9 cellular contexts compared by ENCODE assay signal in genomic region chr1:50368179-50369007, GRCh38. TPM values are rescaled to one million over a fixed set of nuclear protein-coding genes. Genes with fewer than 3 reads are reported as not detected.
DNase-seq lines count a peak whose midpoint lies in the region; ATAC-seq and TF ChIP-seq lines count a peak whose summit lies in the region.
"Had no signal": no experiment of that assay in that cellular context is flagged by ENCODE, and none has a peak within 500 bp of the region (broad histone marks: within the 10 kb centered on the region; RNA-seq: fewer than 3 reads in every experiment).

No MANE protein-coding gene starts in this region.

- H3K18ac ChIP-seq in mesenchymal stem cell (ENCODE audit: low read depth in 1 of 2, low read length in 2 of 2), result no peak overlapping the region

- no peak overlapping the region for H3K14ac ChIP-seq in mesenchymal stem cell (ENCODE audit: low read length in 2 of 2)

- H3K4me3 ChIP-seq in PC-9, result no peak overlapping the region
- H3K4me3 ChIP-seq in colonic mucosa, result no peak overlapping the region
- H3K4me3 ChIP-seq in mesenchymal stem cell (ENCODE audit: insufficient read depth in 1 of 2, low read depth in 1 of 2, low read length in 2 of 2), result peak overlapping the region in 1 of 2 experiments; percentile 64
- no peak overlapping the region for H3K4me3 ChIP-seq in tibial nerve

- TF ChIP-seq CTCF in PC-9 (conservative IDR thresholded peaks at IDR 0.05) (peak; percentile 83), colonic mucosa (IDR thresholded peaks at IDR 0.05) (peak; percentile 58), tibial nerve (IDR thresholded peaks at IDR 0.05) (peak; percentile 44 to 72 (median 71))

- no peak overlapping the region for H2AK5ac ChIP-seq in mesenchymal stem cell (ENCODE audit: low read length, severe bottlenecking)

- H3K36me3 ChIP-seq in PC-9 (ENCODE audit: low read depth) (no peaks in the 10 kb centered on the region), colonic mucosa (no peaks in the 10 kb centered on the region), mesenchymal stem cell (ENCODE audit: control insufficient read depth in 1 of 2, insufficient read depth in 2 of 2, low read depth in 1 of 2, low read length in 2 of 2) (no peaks in the 10 kb centered on the region), tibial nerve (no peaks in the 10 kb centered on the region)

- no peaks in the 10 kb centered on the region for H3K9me2 ChIP-seq in PC-9 (ENCODE audit: insufficient read depth)

- H2AFZ ChIP-seq in PC-9, result no peak overlapping the region
- no peak overlapping the region for H2AFZ ChIP-seq in mesenchymal stem cell (ENCODE audit: low read depth, low read length)

- H2BK15ac ChIP-seq in mesenchymal stem cell (ENCODE audit: low read depth, poor library complexity, severe bottlenecking), result no peak overlapping the region

- peak; percentile 52 for ATAC-seq in HG03159 (IDR thresholded peaks at IDR 0.05; ENCODE audit: unreplicated experiment)

- no peak overlapping the region for H4K8ac ChIP-seq in mesenchymal stem cell (ENCODE audit: low read length)

- H3K4me1 ChIP-seq in PC-9 (replicated peaks; ENCODE audit: insufficient read depth) (no peaks in the 10 kb centered on the region), colonic mucosa (no peaks in the 10 kb centered on the region), mesenchymal stem cell (ENCODE audit: control insufficient read depth, insufficient read depth, low read depth, low read length) (peaks cover 2% of the 10 kb centered on the region), tibial nerve (peaks cover 0 to 7% (median 0%) of the 10 kb centered on the region in 4 donors)

- no peak overlapping the region for H3K23ac ChIP-seq in mesenchymal stem cell (ENCODE audit: low read length in 2 of 2)

- H2BK120ac ChIP-seq in mesenchymal stem cell (ENCODE audit: low read depth, low read length), result no peak overlapping the region

- WGBS in mesenchymal stem cell, result 27% methylated on average over 29 of the region's 31 CpGs
- WGBS in tibial nerve, 2 donors, result 16 to 22% methylated on average over 29 to 31 of the region's 31 CpGs

- H3K4me2 ChIP-seq in PC-9 (no peak overlapping the region), mesenchymal stem cell (ENCODE audit: low read length, poor library complexity, severe bottlenecking) (peak overlapping the region; percentile 6)

- H3K27ac ChIP-seq in PC-9 (no peak overlapping the region), colonic mucosa (no peak overlapping the region), mesenchymal stem cell (ENCODE audit: low read length, poor library complexity, severe bottlenecking) (no peak overlapping the region), tibial nerve (no peak overlapping the region)

- TF ChIP-seq EP300 in tibial nerve (IDR thresholded peaks at IDR 0.05), result no peak

- no peaks in the 10 kb centered on the region for H3K79me1 ChIP-seq in mesenchymal stem cell (replicated peaks; ENCODE audit: low read length, poor library complexity, severe bottlenecking)

- intact Hi-C loops in PC-9 (cut with micrococcal nuclease; ENCODE audit: unreplicated experiment) (loop anchor here (1.0 to 10.0 kb wide), 4 partner anchors 237 to 820 kb away; no protein-coding TSS in a partner anchor), colonic mucosa (cut with DNase I) (loop anchor here (1.0 kb wide), 1 partner anchor 237 kb away; no protein-coding TSS in a partner anchor)

- DNase-seq in NCI-H446 (lab: John Stamatoyannopoulos, UW) (peak; percentile 46 to 64), NCI-H446 treated with DMSO at 0.1 percent for 48 hours (lab: John Stamatoyannopoulos, UW) (no peak), PC-9 (peak in 1 of 2 experiments; percentile 23), colonic mucosa (peak; percentile 48), mesenchymal stem cell (peak; percentile 24), tibial nerve (ENCODE audit: low spot score in 2 of 2) (peak in 1 of 2 donors; percentile 42), AML-193 (lab: John Stamatoyannopoulos, UW) (no peak)

- H4K91ac ChIP-seq in mesenchymal stem cell (ENCODE audit: low read length), result no peak overlapping the region

- no peaks in the 10 kb centered on the region for H3F3A ChIP-seq in PC-9 (ENCODE audit: insufficient read depth, low read depth)

- POLR2A ChIA-PET in PC-9 (lab: Charles Lee; ENCODE audit: unreplicated experiment), result no interaction called here

- no peaks in the 10 kb centered on the region for H3K9me3 ChIP-seq in PC-9 (ENCODE audit: insufficient read depth, low read depth)
- H3K9me3 ChIP-seq in colonic mucosa, result no peaks in the 10 kb centered on the region
- H3K9me3 ChIP-seq in mesenchymal stem cell (ENCODE audit: control insufficient read depth, low read length), result no peaks in the 10 kb centered on the region
- peaks cover 0 to 3% (median 0%) of the 10 kb centered on the region in 4 donors for H3K9me3 ChIP-seq in tibial nerve

- H2BK12ac ChIP-seq in mesenchymal stem cell (ENCODE audit: low read length in 2 of 2), result no peak overlapping the region

- no peaks in the 10 kb centered on the region for H3K79me2 ChIP-seq in PC-9 (ENCODE audit: low read depth)

- BruUV-seq in PC-9 (replicated peaks; lab: Mats Ljungman, UMichigan), result no TSS peak

- no peak overlapping the region for H2BK5ac ChIP-seq in mesenchymal stem cell (ENCODE audit: low read depth, low read length, poor library complexity, severe bottlenecking)

- no peak overlapping the region for H3K9ac ChIP-seq in colonic mucosa (ENCODE audit: low read depth in 2 of 2, low read length in 2 of 2)
- H3K9ac ChIP-seq in mesenchymal stem cell (ENCODE audit: low read length), result no peak overlapping the region

- no peak for TF ChIP-seq POLR2A in tibial nerve (IDR thresholded peaks at IDR 0.05)

- no peaks in the 10 kb centered on the region for H4K20me1 ChIP-seq in PC-9 (ENCODE audit: insufficient read depth)

- peaks cover 6% of the 10 kb centered on the region; the same call in 1 of the 2 replicates for H3K27me3 ChIP-seq in PC-9 (ENCODE audit: insufficient read depth, low read depth)
- H3K27me3 ChIP-seq in colonic mucosa, result peaks cover 7% of the 10 kb centered on the region
- H3K27me3 ChIP-seq in mesenchymal stem cell (ENCODE audit: control insufficient read depth in 1 of 2, insufficient read depth in 1 of 2, low read length in 2 of 2), result peaks cover 46 to 53% of the 10 kb centered on the region in 2 experiments
- H3K27me3 ChIP-seq in tibial nerve, result peaks cover 0 to 7% of the 10 kb centered on the region in 2 donors

- CTCF ChIA-PET in PC-9 (lab: Charles Lee), result no interaction called here

- no peak overlapping the region for H3K4ac ChIP-seq in mesenchymal stem cell (ENCODE audit: low read depth in 1 of 2, low read length in 2 of 2)

RNA-seq across cellular contexts. Expression of gene DMRTA2, which starts 54.9 kb away (rescaled TPM):
- total RNA-seq in PC-9 (2021), result not detected in 2 replicates
- total RNA-seq in colonic mucosa, result not detected
- polyA plus RNA-seq in mesenchymal stem cell (2013, experiment 1 of 2), result not detected
- polyA plus RNA-seq in mesenchymal stem cell (2013, experiment 2 of 2), result not detected
- not detected for total RNA-seq in tibial nerve
- total RNA-seq: CD4-positive, CD25-positive, alpha-beta regulatory T cell had no signal
- polyA plus RNA-seq: CD4-positive, CD25-positive, alpha-beta regulatory T cell had no signal

Comparison
In these comparisons a context has a peak if more than half of its experiments do, and no peak if none do; other contexts are left out.
1. DNase-seq: peak in NCI-H446 (2 of 2), colonic mucosa (single experiment) and mesenchymal stem cell (single experiment); none in NCI-H446 treated with DMSO at 0.1 percent for 48 hours (single experiment) and AML-193 (0 of 2).
2. Peak in every context shown above with its lines, with median percentiles within 50 percentile points of each other: CTCF ChIP-seq.